23 cellular contexts compared by ENCODE assay signal in the genomic region with DNA sequence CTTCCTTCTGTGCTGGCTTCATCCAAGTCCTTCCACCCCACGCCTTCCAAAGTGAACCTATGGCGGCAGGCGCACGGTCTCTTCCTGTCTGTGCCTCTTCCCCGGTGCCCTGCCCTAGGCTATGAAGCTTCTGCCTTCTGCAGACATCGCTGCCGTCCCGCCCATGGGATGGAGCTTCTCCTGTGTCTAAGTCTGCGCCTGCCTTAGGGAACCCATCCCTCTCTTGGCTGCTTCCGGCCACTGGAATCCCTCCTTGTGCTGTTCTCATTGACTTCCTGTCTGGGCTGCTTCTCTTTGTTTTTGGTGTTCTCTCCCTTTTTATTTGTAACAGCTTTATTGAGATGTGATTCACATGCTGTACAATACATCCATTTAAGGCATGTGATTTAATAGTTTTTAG.
"Had no signal": no experiment of that assay in that cellular context is flagged by ENCODE, and none has a peak within 500 bp of the region (broad histone marks: within the 10 kb centered on the region; RNA-seq: fewer than 3 reads in every experiment).

No MANE protein-coding gene starts in this region.

- DNase-seq: colonic mucosa; dermis blood vessel endothelial cell; effector CD4-positive, alpha-beta T cell; endodermal cell; erythroblast; gastrocnemius medialis; heart right ventricle; hypothalamus; left lung; lower lobe of right lung; mesenchymal stem cell; midbrain; psoas muscle; retina; right lobe of liver; stimulated activated CD4-positive, alpha-beta T cell treated with anti-CD3 and anti-CD28 coated beads, Interleukin-4, amount 100 ng/mL, for 1 hour; stimulated activated CD8-positive, alpha-beta memory T cell treated with anti-CD3 and anti-CD28 coated beads, Interleukin-4, amount 100 ng/mL, for 48 hours; tibial artery; upper lobe of right lung had no signal

- H3K36me3 Mint-ChIP-seq: natural killer cell treated with Interleukin-12 subunit alpha and Interleukin-12 subunit beta and Interleukin-15 and Interleukin-18, amount 100 ng/mL, for 72 hours had no signal

- H3K27ac ChIP-seq: colonic mucosa, gastrocnemius medialis, heart right ventricle, left lung, lower lobe of right lung, psoas muscle, right lobe of liver, tibial artery, upper lobe of right lung, vagina had no signal

- H3K27me3 ChIP-seq: colonic mucosa, gastrocnemius medialis, heart right ventricle, left lung, right lobe of liver, tibial artery, upper lobe of right lung, vagina had no signal

- H3K27ac Mint-ChIP-seq: natural killer cell treated with Interleukin-12 subunit alpha and Interleukin-12 subunit beta and Interleukin-15 and Interleukin-18, amount 100 ng/mL, for 72 hours; stimulated activated effector memory CD8-positive, alpha-beta T cell treated with anti-CD3 and anti-CD28 coated beads, Interleukin-12 subunit alpha, Interleukin-12 subunit beta, amount 100 ng/mL, for 72 hours; stimulated activated naive CD8-positive, alpha-beta T cell treated with anti-CD3 and anti-CD28 coated beads, Interleukin-15, Interleukin-2, amounts not matched to agents 100 ng/mL and 50 ng/mL, for 24 hours had no signal

- ATAC-seq: gastrocnemius medialis; heart right ventricle; left lung; lower lobe of right lung; natural killer cell treated with Interleukin-12 subunit alpha and Interleukin-12 subunit beta and Interleukin-15 and Interleukin-18, amount 100 ng/mL, for 72 hours; psoas muscle; right lobe of liver; stimulated activated effector memory CD8-positive, alpha-beta T cell treated with anti-CD3 and anti-CD28 coated beads, Interleukin-12 subunit alpha, Interleukin-12 subunit beta, amount 100 ng/mL, for 72 hours; upper lobe of right lung had no signal

- H3K4me1 ChIP-seq: colonic mucosa, gastrocnemius medialis, heart right ventricle, left lung, lower lobe of right lung, psoas muscle, right lobe of liver, tibial artery, upper lobe of right lung, vagina had no signal

- H3K36me3 ChIP-seq: colonic mucosa, gastrocnemius medialis, left lung, lower lobe of right lung, right lobe of liver, upper lobe of right lung, vagina had no signal

- H3K27me3 Mint-ChIP-seq: natural killer cell treated with Interleukin-12 subunit alpha and Interleukin-12 subunit beta and Interleukin-15 and Interleukin-18, amount 100 ng/mL, for 72 hours; stimulated activated naive CD8-positive, alpha-beta T cell treated with anti-CD3 and anti-CD28 coated beads, Interleukin-15, Interleukin-2, amounts not matched to agents 100 ng/mL and 50 ng/mL, for 24 hours had no signal

- H3K4me3 Mint-ChIP-seq: endodermal cell; natural killer cell treated with Interleukin-12 subunit alpha and Interleukin-12 subunit beta and Interleukin-15 and Interleukin-18, amount 100 ng/mL, for 72 hours; stimulated activated effector memory CD8-positive, alpha-beta T cell treated with anti-CD3 and anti-CD28 coated beads, Interleukin-12 subunit alpha, Interleukin-12 subunit beta, amount 100 ng/mL, for 72 hours; stimulated activated naive CD8-positive, alpha-beta T cell treated with anti-CD3 and anti-CD28 coated beads, Interleukin-15, Interleukin-2, amounts not matched to agents 100 ng/mL and 50 ng/mL, for 24 hours had no signal

- H3K9me3 ChIP-seq: colonic mucosa, gastrocnemius medialis, lower lobe of right lung, psoas muscle, right lobe of liver, tibial artery, upper lobe of right lung, vagina had no signal

- H3K4me3 ChIP-seq: colonic mucosa, gastrocnemius medialis, heart right ventricle, left lung, lower lobe of right lung, psoas muscle, right lobe of liver, tibial artery, upper lobe of right lung, vagina had no signal
